8 cellular contexts compared by ENCODE assay signal in genomic region chrX:43655961-43656494, GRCh38. TPM values are rescaled to one million over a fixed set of nuclear protein-coding genes. Genes with fewer than 3 reads are reported as not detected.
A peak's percentile ranks its signal among the peaks of the same experiment; 100 is the strongest.
DNase-seq lines count a peak whose midpoint lies in the region; ATAC-seq and TF ChIP-seq lines count a peak whose summit lies in the region.

MAOA (plus strand) TSS chrX:43656299; CDS start chrX:43656342, 43 bp downstream.

- H2BK5ac ChIP-seq in neuronal stem cell (ENCODE audit: low read length), result no peak within 1 kb of the TSS

- H3K27ac ChIP-seq in neuronal stem cell (replicated peaks; ENCODE audit: low read length), result no peak within 1 kb of the TSS
- peak within 1 kb of the TSS; percentile 87 for H3K27ac ChIP-seq in urinary bladder (ENCODE audit: low read depth)

- H3K14ac ChIP-seq in neuronal stem cell (ENCODE audit: low read length), result no peak within 1 kb of the TSS

- H3K36me3 ChIP-seq in NT2/D1 (ENCODE audit: insufficient read depth, insufficient read length, low read length) (no peaks in the 10 kb centered on the region), neuronal stem cell (replicated peaks in 1 of 2; ENCODE audit: control insufficient read depth in 2 of 2, insufficient read depth in 2 of 2, low read length in 2 of 2) (no peaks in the 10 kb centered on the region), urinary bladder (ENCODE audit: insufficient read depth) (no peaks in the 10 kb centered on the region)

- peak within 1 kb of the TSS; percentile 69 for H3K4me2 ChIP-seq in neuronal stem cell (ENCODE audit: insufficient read depth, low read length, poor library complexity, severe bottlenecking)

- H2BK12ac ChIP-seq in neuronal stem cell (ENCODE audit: low read length), result no peak within 1 kb of the TSS

- H3K79me1 ChIP-seq in neuronal stem cell (ENCODE audit: low read depth, low read length), result no peaks in the 10 kb centered on the region

- no peaks in the 10 kb centered on the region for H3K4me1 ChIP-seq in NT2/D1 (ENCODE audit: insufficient read depth, insufficient read length)
- no peaks in the 10 kb centered on the region for H3K4me1 ChIP-seq in neuronal stem cell (ENCODE audit: control insufficient read depth in 2 of 2, insufficient read depth in 1 of 2, low read depth in 1 of 2, low read length in 2 of 2)
- H3K4me1 ChIP-seq in urinary bladder (ENCODE audit: insufficient read depth), result no peaks in the 10 kb centered on the region

- no CpG with 5 or more reads among the region's 32 CpGs for WGBS in neuronal stem cell (ENCODE audit: extremely low coverage in 2 of 2, insufficient read length in 2 of 2, insufficient replicate concordance in 1 of 2), 2 donors
- WGBS in urinary bladder, result 2% methylated on average over 32 of the region's 32 CpGs

- no peak for TF ChIP-seq CTCF in glutamatergic neuron (IDR thresholded peaks at IDR 0.05; ENCODE audit: partially characterized antibody, unreplicated experiment)

- H3K9me3 Mint-ChIP-seq in activated naive CD4-positive, alpha-beta T cell treated with anti-CD3 and anti-CD28 coated beads, Interleukin-2, amount 50 U/mL, for 72 hours, result no peaks in the 10 kb centered on the region
- peaks cover 2% of the 10 kb centered on the region for H3K9me3 Mint-ChIP-seq in glutamatergic neuron (ENCODE audit: unreplicated experiment)

- peak within 1 kb of the TSS; percentile 55 to 97 for H3K27ac Mint-ChIP-seq in activated naive CD4-positive, alpha-beta T cell treated with anti-CD3 and anti-CD28 coated beads, Interleukin-2, amount 50 U/mL, for 72 hours
- H3K27ac Mint-ChIP-seq in glutamatergic neuron (ENCODE audit: unreplicated experiment), result peak within 1 kb of the TSS; percentile 48

- H3K18ac ChIP-seq in neuronal stem cell (ENCODE audit: low read length), result peak within 1 kb of the TSS; percentile 57

- H3K9me3 ChIP-seq in NT2/D1 (ENCODE audit: insufficient read depth, low read length) (no peaks in the 10 kb centered on the region), neuronal stem cell (replicated peaks in 1 of 2; ENCODE audit: control insufficient read depth in 2 of 2, insufficient read depth in 1 of 2, low read depth in 1 of 2, low read length in 2 of 2) (peaks cover 0 to 9% of the 10 kb centered on the region in 2 donors)

- peak within 1 kb of the TSS; percentile 90 for H3K4me3 Mint-ChIP-seq in glutamatergic neuron (ENCODE audit: unreplicated experiment)

- H2BK15ac ChIP-seq in neuronal stem cell (ENCODE audit: low read length), result no peak within 1 kb of the TSS

- ATAC-seq in activated naive CD4-positive, alpha-beta T cell treated with anti-CD3 and anti-CD28 coated beads, Interleukin-2, amount 50 U/mL, for 72 hours, result no peak
- no peak for ATAC-seq in GM18502 (IDR thresholded peaks at IDR 0.05; ENCODE audit: poor library complexity, unreplicated experiment)

- H3K27me3 Mint-ChIP-seq in glutamatergic neuron (ENCODE audit: unreplicated experiment), result peaks cover 2% of the 10 kb centered on the region

- no peak within 1 kb of the TSS for H2AK5ac ChIP-seq in neuronal stem cell (ENCODE audit: low read depth, low read length)

- no peak within 1 kb of the TSS for H4K8ac ChIP-seq in neuronal stem cell (ENCODE audit: low read depth, low read length)

- peak within 1 kb of the TSS; percentile 94 for H2AFZ ChIP-seq in neuronal stem cell (ENCODE audit: low read length)

- H3K4me3 ChIP-seq in NT2/D1 (ENCODE audit: insufficient read length, low read depth) (peak within 1 kb of the TSS; percentile 66), neuronal stem cell (ENCODE audit: low read length in 2 of 2) (peak within 1 kb of the TSS; percentile 49 to 89), urinary bladder (ENCODE audit: low read depth, low read length) (peak within 1 kb of the TSS; percentile 80)

- peaks cover 0 to 5% of the 10 kb centered on the region in 2 donors for H3K36me3 Mint-ChIP-seq in activated naive CD4-positive, alpha-beta T cell treated with anti-CD3 and anti-CD28 coated beads, Interleukin-2, amount 50 U/mL, for 72 hours
- H3K36me3 Mint-ChIP-seq in glutamatergic neuron (ENCODE audit: unreplicated experiment), result no peaks in the 10 kb centered on the region

- H2BK120ac ChIP-seq in neuronal stem cell (ENCODE audit: low read depth, low read length), result no peak within 1 kb of the TSS

- DNase-seq in COR-L47 (lab: John Stamatoyannopoulos, UW) (peak; percentile 7), NT2/D1 (ENCODE audit: low read depth, low spot score) (no peak), glutamatergic neuron (peak; percentile 55), neuronal stem cell (ENCODE audit: low spot score) (peak; percentile 20), NCI-H2107 treated with DMSO at 0.1 percent for 48 hours (lab: John Stamatoyannopoulos, UW; ENCODE audit: unreplicated experiment) (no peak)
- peak; percentile 2 to 52 for DNase-seq in activated naive CD4-positive, alpha-beta T cell treated with anti-CD3 and anti-CD28 coated beads, Interleukin-2, amount 50 U/mL, for 72 hours (ENCODE audit: low spot score in 2 of 2)

- peaks cover 17% of the 10 kb centered on the region for H3K27me3 ChIP-seq in NT2/D1 (ENCODE audit: insufficient read depth, insufficient read length)
- H3K27me3 ChIP-seq in neuronal stem cell (ENCODE audit: control insufficient read depth in 3 of 3, insufficient read depth in 3 of 3, low read depth in 1 of 3, low read length in 3 of 3), result no peaks in the 10 kb centered on the region

- H4K91ac ChIP-seq in neuronal stem cell (ENCODE audit: low read depth, low read length, poor library complexity), result no peak within 1 kb of the TSS

- H3K4ac ChIP-seq in neuronal stem cell (ENCODE audit: low read length), result no peak within 1 kb of the TSS

- no peaks in the 10 kb centered on the region for H3K4me1 Mint-ChIP-seq in glutamatergic neuron (ENCODE audit: low read depth, unreplicated experiment)

- no peak within 1 kb of the TSS for H3K23ac ChIP-seq in neuronal stem cell (ENCODE audit: low read depth, low read length, poor library complexity)

- H3K9ac ChIP-seq in NT2/D1 (ENCODE audit: insufficient read length, low read depth) (peak within 1 kb of the TSS; percentile 67), neuronal stem cell (ENCODE audit: low read depth, low read length, poor library complexity) (peak within 1 kb of the TSS; percentile 77)

RNA-seq across cellular contexts. Expression of gene MAOA, which starts in this region (rescaled TPM):
- total RNA-seq in activated naive CD4-positive, alpha-beta T cell treated with anti-CD3 and anti-CD28 coated beads, Interleukin-2, amount 50 U/mL, for 72 hours, result 1 to 10 TPM in 1 of 2 donors, under 1 TPM in 1; 0.66 to 3.8 TPM
- total RNA-seq in glutamatergic neuron (ENCODE audit: unreplicated experiment) (2.7 TPM), urinary bladder (50.6 TPM)
- polyA plus RNA-seq in neuronal stem cell (2013, experiment 1 of 2), result 3.5 TPM
- 3.9 TPM for polyA plus RNA-seq in neuronal stem cell (2013, experiment 2 of 2)
- 95.1 TPM for polyA plus RNA-seq in urinary bladder

Comparison
In these comparisons a context has a peak if more than half of its experiments do, and no peak if none do; other contexts are left out.
1. RNA of gene MAOA (total RNA-seq): 50.6 TPM in urinary bladder (single experiment); 0.66 to 3.8 TPM in activated naive CD4-positive, alpha-beta T cell treated with anti-CD3 and anti-CD28 coated beads, Interleukin-2, amount 50 U/mL, for 72 hours and 2.7 TPM in glutamatergic neuron (single experiment); every median in the first group is over 10 times any median in the second.
2. DNase-seq: peak in COR-L47 (single experiment), activated naive CD4-positive, alpha-beta T cell treated with anti-CD3 and anti-CD28 coated beads, Interleukin-2, amount 50 U/mL, for 72 hours (2 of 2), glutamatergic neuron (single experiment) and neuronal stem cell (single experiment); none in NT2/D1 (single experiment) and NCI-H2107 treated with DMSO at 0.1 percent for 48 hours (single experiment).
3. Peak in every context shown above with its lines, with median percentiles within 50 percentile points of each other: H3K4me3 ChIP-seq.